ENCODE assay signal across 1 cellular context in the genomic region with DNA sequence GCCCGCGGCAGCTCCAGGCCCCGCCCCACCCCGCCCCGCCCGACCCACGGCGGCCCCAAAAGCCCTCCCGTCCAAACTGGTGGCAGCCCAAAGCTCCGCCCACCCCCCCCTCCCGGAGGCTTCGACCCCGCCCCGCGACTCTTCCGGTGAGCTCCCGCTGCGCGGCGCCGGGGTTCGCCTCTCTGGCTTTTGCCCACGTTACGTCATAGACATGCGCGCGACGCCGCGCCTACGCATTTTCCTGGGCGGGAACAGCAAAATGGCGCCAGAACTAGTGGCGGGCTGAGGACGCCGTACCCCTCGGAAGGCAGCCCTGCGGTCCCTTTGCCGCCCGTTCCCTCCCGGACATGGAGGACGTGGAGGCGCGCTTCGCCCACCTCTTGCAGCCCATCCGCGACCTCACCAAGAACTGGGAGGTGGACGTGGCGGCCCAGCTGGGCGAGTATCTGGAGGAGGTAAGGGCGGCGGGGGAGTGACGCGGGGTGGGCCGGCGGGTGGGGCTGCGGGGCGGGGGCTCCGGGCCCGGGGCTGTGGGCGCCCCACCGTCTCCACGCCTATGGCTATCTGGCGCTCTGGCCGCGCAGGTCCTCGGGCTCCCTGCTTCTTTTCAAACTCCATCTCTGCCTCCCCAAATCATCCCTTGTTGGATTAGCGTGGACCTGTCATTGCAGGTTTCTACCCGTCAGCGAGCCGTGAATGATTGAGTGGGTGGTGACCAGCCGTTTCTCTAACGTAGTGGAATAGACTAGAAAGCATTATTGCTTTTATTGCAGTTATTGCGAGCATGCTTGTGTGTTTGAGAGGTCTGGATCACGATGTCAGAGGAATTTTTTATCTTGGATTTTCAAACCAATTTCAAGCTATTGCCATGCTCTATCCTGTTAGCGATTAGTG.
TF ChIP-seq lines count a peak whose summit lies in the region.

NCAPH2 (plus strand) TSS at position 234 of the 894 bp plus-strand sequence; CDS start at position 348, 114 bp downstream.

TF ChIP-seq in HepG2, 621 proteins besides CTCF, POLR2A, EP300 and RAD21 (continued from another document and continues in another):
- TF ChIP-seq, protein P1, sequence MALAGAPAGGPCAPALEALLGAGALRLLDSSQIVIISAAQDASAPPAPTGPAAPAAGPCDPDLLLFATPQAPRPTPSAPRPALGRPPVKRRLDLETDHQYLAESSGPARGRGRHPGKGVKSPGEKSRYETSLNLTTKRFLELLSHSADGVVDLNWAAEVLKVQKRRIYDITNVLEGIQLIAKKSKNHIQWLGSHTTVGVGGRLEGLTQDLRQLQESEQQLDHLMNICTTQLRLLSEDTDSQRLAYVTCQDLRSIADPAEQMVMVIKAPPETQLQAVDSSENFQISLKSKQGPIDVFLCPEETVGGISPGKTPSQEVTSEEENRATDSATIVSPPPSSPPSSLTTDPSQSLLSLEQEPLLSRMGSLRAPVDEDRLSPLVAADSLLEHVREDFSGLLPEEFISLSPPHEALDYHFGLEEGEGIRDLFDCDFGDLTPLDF (CRISPR knock-in tag; IDR thresholded peaks at IDR 0.05), result peak; percentile 98
- TF ChIP-seq MZF1 (CRISPR knock-in tag; IDR thresholded peaks at IDR 0.05; ENCODE audit: borderline replicate concordance), result no peak
- no peak for TF ChIP-seq CENPBD1 (CRISPR knock-in tag; IDR thresholded peaks at IDR 0.05; ENCODE audit: borderline replicate concordance, low read depth)
- TF ChIP-seq ZNF800 (CRISPR knock-in tag; IDR thresholded peaks at IDR 0.05), result no peak
- TF ChIP-seq, protein P2, sequence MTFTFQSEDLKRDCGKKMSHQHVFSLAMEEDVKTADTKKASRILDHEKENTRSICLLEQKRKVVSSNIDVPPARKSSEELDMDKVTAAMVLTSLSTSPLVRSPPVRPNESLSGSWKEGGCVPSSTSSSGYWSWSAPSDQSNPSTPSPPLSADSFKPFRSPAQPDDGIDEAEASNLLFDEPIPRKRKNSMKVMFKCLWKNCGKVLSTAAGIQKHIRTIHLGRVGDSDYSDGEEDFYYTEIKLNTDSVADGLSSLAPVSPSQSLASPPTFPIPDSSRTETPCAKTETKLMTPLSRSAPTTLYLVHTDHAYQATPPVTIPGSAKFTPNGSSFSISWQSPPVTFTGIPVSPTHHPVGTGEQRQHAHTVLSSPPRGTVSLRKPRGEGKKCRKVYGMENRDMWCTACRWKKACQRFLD (CRISPR knock-in tag; IDR thresholded peaks at IDR 0.05; ENCODE audit: borderline replicate concordance), result no peak; the same call in 1 of the 2 replicates
- no peak for TF ChIP-seq ZBTB34 (CRISPR knock-in tag; IDR thresholded peaks at IDR 0.05)
- no peak for TF ChIP-seq KDM3A (CRISPR knock-in tag; IDR thresholded peaks at IDR 0.05; ENCODE audit: low read depth)
- TF ChIP-seq, protein P3, sequence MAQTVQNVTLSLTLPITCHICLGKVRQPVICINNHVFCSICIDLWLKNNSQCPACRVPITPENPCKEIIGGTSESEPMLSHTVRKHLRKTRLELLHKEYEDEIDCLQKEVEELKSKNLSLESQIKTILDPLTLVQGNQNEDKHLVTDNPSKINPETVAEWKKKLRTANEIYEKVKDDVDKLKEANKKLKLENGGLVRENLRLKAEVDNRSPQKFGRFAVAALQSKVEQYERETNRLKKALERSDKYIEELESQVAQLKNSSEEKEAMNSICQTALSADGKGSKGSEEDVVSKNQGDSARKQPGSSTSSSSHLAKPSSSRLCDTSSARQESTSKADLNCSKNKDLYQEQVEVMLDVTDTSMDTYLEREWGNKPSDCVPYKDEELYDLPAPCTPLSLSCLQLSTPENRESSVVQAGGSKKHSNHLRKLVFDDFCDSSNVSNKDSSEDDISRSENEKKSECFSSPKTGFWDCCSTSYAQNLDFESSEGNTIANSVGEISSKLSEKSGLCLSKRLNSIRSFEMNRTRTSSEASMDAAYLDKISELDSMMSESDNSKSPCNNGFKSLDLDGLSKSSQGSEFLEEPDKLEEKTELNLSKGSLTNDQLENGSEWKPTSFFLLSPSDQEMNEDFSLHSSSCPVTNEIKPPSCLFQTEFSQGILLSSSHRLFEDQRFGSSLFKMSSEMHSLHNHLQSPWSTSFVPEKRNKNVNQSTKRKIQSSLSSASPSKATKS (CRISPR knock-in tag; IDR thresholded peaks at IDR 0.05), result no peak
- no peak for TF ChIP-seq ZNF24 (IDR thresholded peaks at IDR 0.05)
- no peak for TF ChIP-seq ARID2 (CRISPR knock-in tag; IDR thresholded peaks at IDR 0.05; ENCODE audit: borderline replicate concordance)
- TF ChIP-seq DZIP1 (CRISPR knock-in tag; IDR thresholded peaks at IDR 0.05), result 0 out of 2 replicates have a peak, but pooled peaks have one; percentile 68
- no peak for TF ChIP-seq ZNF17 (CRISPR knock-in tag; IDR thresholded peaks at IDR 0.05)
- no peak for TF ChIP-seq RARG (CRISPR knock-in tag; IDR thresholded peaks at IDR 0.05; ENCODE audit: low read depth)
- TF ChIP-seq ZKSCAN8 (CRISPR knock-in tag; IDR thresholded peaks at IDR 0.05; ENCODE audit: borderline replicate concordance), result 0 out of 2 replicates have a peak, but pooled peaks have one; percentile 24
- no peak for TF ChIP-seq FOXO4 (CRISPR knock-in tag; conservative IDR thresholded peaks at IDR 0.05)
- TF ChIP-seq FLYWCH1 (CRISPR knock-in tag; IDR thresholded peaks at IDR 0.05), result no peak
- TF ChIP-seq PITX1 (CRISPR knock-in tag; IDR thresholded peaks at IDR 0.05), result no peak; the same call in 1 of the 2 replicates
- TF ChIP-seq ATF7-NPFF (CRISPR knock-in tag; IDR thresholded peaks at IDR 0.05; ENCODE audit: low read depth), result 0 out of 2 replicates have a peak, but pooled peaks have one; percentile 30
- no peak for TF ChIP-seq SIX4 (CRISPR knock-in tag; IDR thresholded peaks at IDR 0.05)
- TF ChIP-seq ZNF776 (CRISPR knock-in tag; IDR thresholded peaks at IDR 0.05), result no peak
- TF ChIP-seq HIVEP1 (CRISPR knock-in tag; IDR thresholded peaks at IDR 0.05), result peak; percentile 88
- TF ChIP-seq MIER3 (CRISPR knock-in tag; IDR thresholded peaks at IDR 0.05; ENCODE audit: borderline replicate concordance), result 0 out of 2 replicates have a peak, but pooled peaks have one; percentile 24
- no peak for TF ChIP-seq SSRP1 (CRISPR knock-in tag; IDR thresholded peaks at IDR 0.05)
- no peak; the same call in 1 of the 2 replicates for TF ChIP-seq ZNF605 (CRISPR knock-in tag; IDR thresholded peaks at IDR 0.05)
- TF ChIP-seq, protein P4, sequence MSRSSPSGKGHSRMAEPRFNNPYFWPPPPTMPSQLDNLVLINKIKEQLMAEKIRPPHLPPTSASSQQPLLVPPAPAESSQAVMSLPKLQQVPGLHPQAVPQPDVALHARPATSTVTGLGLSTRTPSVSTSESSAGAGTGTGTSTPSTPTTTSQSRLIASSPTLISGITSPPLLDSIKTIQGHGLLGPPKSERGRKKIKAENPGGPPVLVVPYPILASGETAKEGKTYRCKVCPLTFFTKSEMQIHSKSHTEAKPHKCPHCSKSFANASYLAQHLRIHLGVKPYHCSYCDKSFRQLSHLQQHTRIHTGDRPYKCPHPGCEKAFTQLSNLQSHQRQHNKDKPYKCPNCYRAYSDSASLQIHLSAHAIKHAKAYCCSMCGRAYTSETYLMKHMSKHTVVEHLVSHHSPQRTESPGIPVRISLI (CRISPR knock-in tag; IDR thresholded peaks at IDR 0.05; ENCODE audit: borderline replicate concordance), result no peak
- TF ChIP-seq, protein P5, sequence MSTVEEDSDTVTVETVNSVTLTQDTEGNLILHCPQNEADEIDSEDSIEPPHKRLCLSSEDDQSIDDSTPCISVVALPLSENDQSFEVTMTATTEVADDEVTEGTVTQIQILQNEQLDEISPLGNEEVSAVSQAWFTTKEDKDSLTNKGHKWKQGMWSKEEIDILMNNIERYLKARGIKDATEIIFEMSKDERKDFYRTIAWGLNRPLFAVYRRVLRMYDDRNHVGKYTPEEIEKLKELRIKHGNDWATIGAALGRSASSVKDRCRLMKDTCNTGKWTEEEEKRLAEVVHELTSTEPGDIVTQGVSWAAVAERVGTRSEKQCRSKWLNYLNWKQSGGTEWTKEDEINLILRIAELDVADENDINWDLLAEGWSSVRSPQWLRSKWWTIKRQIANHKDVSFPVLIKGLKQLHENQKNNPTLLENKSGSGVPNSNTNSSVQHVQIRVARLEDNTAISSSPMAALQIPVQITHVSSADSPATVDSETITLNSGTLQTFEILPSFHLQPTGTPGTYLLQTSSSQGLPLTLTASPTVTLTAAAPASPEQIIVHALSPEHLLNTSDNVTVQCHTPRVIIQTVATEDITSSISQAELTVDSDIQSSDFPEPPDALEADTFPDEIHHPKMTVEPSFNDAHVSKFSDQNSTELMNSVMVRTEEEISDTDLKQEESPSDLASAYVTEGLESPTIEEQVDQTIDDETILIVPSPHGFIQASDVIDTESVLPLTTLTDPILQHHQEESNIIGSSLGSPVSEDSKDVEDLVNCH (CRISPR knock-in tag; IDR thresholded peaks at IDR 0.05), result no peak
